In the genomic region with DNA sequence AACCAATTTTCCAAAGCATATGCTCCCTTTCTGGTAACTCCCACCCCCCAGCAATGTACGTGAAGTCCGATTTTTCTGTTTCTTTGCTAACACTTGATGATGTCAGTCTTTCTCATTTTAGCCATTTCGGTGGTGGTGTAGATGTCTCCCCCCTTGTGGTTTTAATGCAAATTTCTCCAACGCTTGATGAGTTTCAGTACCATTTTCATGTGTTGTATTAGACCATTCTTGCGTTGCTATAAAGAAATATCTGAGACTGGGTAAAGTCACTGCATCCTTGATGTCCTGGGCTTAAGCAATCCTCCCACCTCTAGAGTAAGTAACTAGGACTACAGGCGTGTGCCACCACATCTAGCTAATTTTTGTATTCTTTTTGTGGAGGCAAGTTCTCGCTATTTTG, we compare ENCODE assay signal across 24 cellular contexts.
"Had no signal": no experiment of that assay in that cellular context is flagged by ENCODE, and none has a peak within 500 bp of the region (broad histone marks: within the 10 kb centered on the region; RNA-seq: fewer than 3 reads in every experiment).

No MANE protein-coding gene starts in this region.

- H3K36me3 ChIP-seq: heart right ventricle, neutrophil, ovary, prostate gland, spleen, tibial artery had no signal

- H3K4me3 ChIP-seq: heart right ventricle, ovary, prostate gland, spleen, tibial artery had no signal

- H3K4me1 Mint-ChIP-seq: activated naive CD8-positive, alpha-beta T cell treated with anti-CD3 and anti-CD28 coated beads, Interleukin-2, amount 50 U/mL, for 24 hours had no signal

- H3K4me1 ChIP-seq: heart right ventricle, prostate gland, spleen, tibial artery had no signal

- H3K4me3 Mint-ChIP-seq: activated CD4-positive, alpha-beta memory T cell treated with anti-CD3 and anti-CD28 coated beads for 36 hours; activated naive CD8-positive, alpha-beta T cell treated with anti-CD3 and anti-CD28 coated beads, Interleukin-2, amount 50 U/mL, for 24 hours; brain; dendritic cell treated with granulocyte-macrophage colony-stimulating factor and Interleukin-4, amounts not matched to agents 40 ng/mL and 50 ng/mL, for 4 days; nephron; stimulated activated naive CD8-positive, alpha-beta T cell treated with anti-CD3 and anti-CD28 coated beads, Interleukin-15, Interleukin-2, amounts not matched to agents 100 ng/mL and 50 ng/mL, for 24 hours had no signal

- H3K27ac ChIP-seq: heart right ventricle, neutrophil, ovary, prostate gland, spleen, tibial artery had no signal

- H3K9me3 ChIP-seq: neutrophil, ovary, prostate gland, tibial artery had no signal

- H3K27ac Mint-ChIP-seq: activated CD4-positive, alpha-beta memory T cell treated with anti-CD3 and anti-CD28 coated beads for 36 hours; activated naive CD8-positive, alpha-beta T cell treated with anti-CD3 and anti-CD28 coated beads, Interleukin-2, amount 50 U/mL, for 24 hours; brain; dendritic cell treated with granulocyte-macrophage colony-stimulating factor and Interleukin-4, amounts not matched to agents 40 ng/mL and 50 ng/mL, for 4 days; nephron; stimulated activated naive CD8-positive, alpha-beta T cell treated with anti-CD3 and anti-CD28 coated beads, Interleukin-15, Interleukin-2, amounts not matched to agents 100 ng/mL and 50 ng/mL, for 24 hours had no signal

- H3K36me3 Mint-ChIP-seq: activated CD4-positive, alpha-beta memory T cell treated with anti-CD3 and anti-CD28 coated beads for 36 hours; brain had no signal

- DNase-seq: activated CD4-positive, alpha-beta memory T cell treated with anti-CD3 and anti-CD28 coated beads for 36 hours; activated CD4-positive, alpha-beta T cell treated with anti-CD3 and anti-CD28 coated beads for 48 hours; activated CD4-positive, CD25-positive, alpha-beta regulatory T cell; activated gamma-delta T cell; activated naive CD4-positive, alpha-beta T cell treated with anti-CD3 and anti-CD28 coated beads, Interleukin-2, amount 50 U/mL, for 16 hours; activated naive CD8-positive, alpha-beta T cell treated with anti-CD3 and anti-CD28 coated beads, Interleukin-2, amount 50 U/mL, for 24 hours; caudate nucleus; effector CD4-positive, alpha-beta T cell; erythroblast; foreskin fibroblast; heart right ventricle; islet precursor cell; left cardiac atrium; ovary; spleen; stimulated activated CD4-positive, alpha-beta T cell treated with anti-CD3 and anti-CD28 coated beads, Interleukin-4, amount 100 ng/mL, for 1 hour; substantia nigra; tibial artery had no signal

- H3K9me3 Mint-ChIP-seq: activated naive CD8-positive, alpha-beta T cell treated with anti-CD3 and anti-CD28 coated beads, Interleukin-2, amount 50 U/mL, for 24 hours; nephron; stimulated activated naive CD8-positive, alpha-beta T cell treated with anti-CD3 and anti-CD28 coated beads, Interleukin-15, Interleukin-2, amounts not matched to agents 100 ng/mL and 50 ng/mL, for 24 hours had no signal

- ATAC-seq: activated naive CD8-positive, alpha-beta T cell treated with anti-CD3 and anti-CD28 coated beads, Interleukin-2, amount 50 U/mL, for 24 hours; heart right ventricle; left cardiac atrium had no signal

- H3K27me3 ChIP-seq: heart right ventricle, neutrophil, spleen, tibial artery had no signal
